1 cellular context compared by ENCODE assay signal in the genomic region with DNA sequence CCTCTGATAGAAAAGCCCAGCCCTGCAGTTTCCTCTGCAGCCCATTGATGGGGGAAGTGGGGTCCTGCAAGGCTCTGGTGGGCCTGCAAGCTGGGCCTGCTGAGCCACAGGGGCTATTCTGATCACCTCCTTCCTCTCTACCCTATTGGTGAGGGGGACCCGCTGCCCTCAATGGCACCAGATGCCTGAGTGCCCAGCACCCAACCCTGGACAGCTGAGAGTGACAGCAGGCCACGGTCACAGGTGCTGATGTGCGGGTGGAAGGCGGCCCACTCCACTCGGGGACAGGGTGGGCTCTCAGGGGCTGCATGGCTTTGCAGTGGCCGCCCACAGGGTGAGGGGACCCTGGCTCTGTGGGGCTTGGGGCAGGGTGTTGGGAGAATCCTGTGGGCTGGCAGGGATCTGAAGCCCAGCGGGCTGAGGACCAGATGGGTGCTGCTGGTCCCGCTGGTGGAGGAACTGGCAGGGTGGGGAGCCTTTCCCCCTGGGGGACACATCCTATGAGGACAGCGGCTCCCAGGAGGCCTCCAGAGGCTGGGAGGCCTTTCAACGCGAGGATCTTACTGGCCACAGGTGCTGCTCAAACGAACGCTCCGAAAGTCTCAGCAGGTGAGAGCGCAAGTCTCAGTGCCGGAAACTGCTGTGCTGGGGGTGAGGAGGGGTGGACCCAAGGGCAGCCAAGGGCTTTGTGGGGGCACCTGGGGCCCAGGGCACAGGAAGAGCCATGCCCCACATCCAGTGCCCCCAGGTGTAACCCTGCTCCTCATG.
TF ChIP-seq lines count a peak whose summit lies in the region.

No MANE protein-coding gene starts in this region.

TF ChIP-seq in IMR-90, 13 proteins besides CTCF, POLR2A, EP300 and RAD21:
- no peak for TF ChIP-seq CHD1 (IDR thresholded peaks at IDR 0.05; ENCODE audit: low read depth, low read length)
- TF ChIP-seq, protein P1, sequence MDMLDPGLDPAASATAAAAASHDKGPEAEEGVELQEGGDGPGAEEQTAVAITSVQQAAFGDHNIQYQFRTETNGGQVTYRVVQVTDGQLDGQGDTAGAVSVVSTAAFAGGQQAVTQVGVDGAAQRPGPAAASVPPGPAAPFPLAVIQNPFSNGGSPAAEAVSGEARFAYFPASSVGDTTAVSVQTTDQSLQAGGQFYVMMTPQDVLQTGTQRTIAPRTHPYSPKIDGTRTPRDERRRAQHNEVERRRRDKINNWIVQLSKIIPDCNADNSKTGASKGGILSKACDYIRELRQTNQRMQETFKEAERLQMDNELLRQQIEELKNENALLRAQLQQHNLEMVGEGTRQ (IDR thresholded peaks at IDR 0.05; ENCODE audit: low read depth, low read length), result no peak
- TF ChIP-seq RCOR1 (IDR thresholded peaks at IDR 0.05; ENCODE audit: insufficient replicate concordance, low read length), result no peak
- TF ChIP-seq NFE2L2 (IDR thresholded peaks at IDR 0.05; ENCODE audit: low read depth, low read length), result no peak
- TF ChIP-seq MXI1 (IDR thresholded peaks at IDR 0.05; ENCODE audit: borderline replicate concordance, low read depth, low read length), result no peak
- TF ChIP-seq RFX5 (IDR thresholded peaks at IDR 0.05; ENCODE audit: low read depth, low read length), result no peak
